In genomic region chr16:74305286-74305685, GRCh38 we compare ENCODE assay signal across 2 cellular contexts.
A peak's percentile ranks its signal among the peaks of the same experiment; 100 is the strongest.
TF ChIP-seq lines count a peak whose summit lies in the region.

No MANE protein-coding gene starts in this region.

TF ChIP-seq in HepG2, 621 proteins besides CTCF, POLR2A, EP300 and RAD21:
- TF ChIP-seq TEAD3 (CRISPR knock-in tag; optimal IDR thresholded peaks at IDR 0.05; ENCODE audit: borderline replicate concordance) (no peak), SIN3B (IDR thresholded peaks at IDR 0.05; ENCODE audit: low read length) (no peak), ZSCAN29 (CRISPR knock-in tag; conservative IDR thresholded peaks at IDR 0.05) (no peak), JUNB (CRISPR knock-in tag; IDR thresholded peaks at IDR 0.05; ENCODE audit: borderline replicate concordance) (no peak), ZNF251 (CRISPR knock-in tag; IDR thresholded peaks at IDR 0.05) (no peak), RBM22 (optimal IDR thresholded peaks at IDR 0.05; ENCODE audit: low read length) (peak; percentile 37), ARNT2 (CRISPR knock-in tag; IDR thresholded peaks at IDR 0.05; ENCODE audit: low read depth) (no peak), SNRNP70 (IDR thresholded peaks at IDR 0.05; ENCODE audit: low read depth, low read length) (no peak), ZSCAN22 (CRISPR knock-in tag; IDR thresholded peaks at IDR 0.05) (no peak), MTF2 (CRISPR knock-in tag; IDR thresholded peaks at IDR 0.05; ENCODE audit: borderline replicate concordance) (no peak), HNF4G (IDR thresholded peaks at IDR 0.05; ENCODE audit: borderline replicate concordance, low read depth, low read length) (no peak), HNF4G (CRISPR knock-in tag; IDR thresholded peaks at IDR 0.05; ENCODE audit: borderline replicate concordance, low read depth) (no peak), POLR2G (IDR thresholded peaks at IDR 0.05; ENCODE audit: low read depth, low read length) (peak; percentile 24; the same call in 1 of the 2 replicates)
- TF ChIP-seq, protein P1, sequence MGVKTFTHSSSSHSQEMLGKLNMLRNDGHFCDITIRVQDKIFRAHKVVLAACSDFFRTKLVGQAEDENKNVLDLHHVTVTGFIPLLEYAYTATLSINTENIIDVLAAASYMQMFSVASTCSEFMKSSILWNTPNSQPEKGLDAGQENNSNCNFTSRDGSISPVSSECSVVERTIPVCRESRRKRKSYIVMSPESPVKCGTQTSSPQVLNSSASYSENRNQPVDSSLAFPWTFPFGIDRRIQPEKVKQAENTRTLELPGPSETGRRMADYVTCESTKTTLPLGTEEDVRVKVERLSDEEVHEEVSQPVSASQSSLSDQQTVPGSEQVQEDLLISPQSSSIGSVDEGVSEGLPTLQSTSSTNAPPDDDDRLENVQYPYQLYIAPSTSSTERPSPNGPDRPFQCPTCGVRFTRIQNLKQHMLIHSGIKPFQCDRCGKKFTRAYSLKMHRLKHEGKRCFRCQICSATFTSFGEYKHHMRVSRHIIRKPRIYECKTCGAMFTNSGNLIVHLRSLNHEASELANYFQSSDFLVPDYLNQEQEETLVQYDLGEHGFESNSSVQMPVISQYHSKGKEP (CRISPR knock-in tag; IDR thresholded peaks at IDR 0.05), result no peak
- TF ChIP-seq, protein P2, sequence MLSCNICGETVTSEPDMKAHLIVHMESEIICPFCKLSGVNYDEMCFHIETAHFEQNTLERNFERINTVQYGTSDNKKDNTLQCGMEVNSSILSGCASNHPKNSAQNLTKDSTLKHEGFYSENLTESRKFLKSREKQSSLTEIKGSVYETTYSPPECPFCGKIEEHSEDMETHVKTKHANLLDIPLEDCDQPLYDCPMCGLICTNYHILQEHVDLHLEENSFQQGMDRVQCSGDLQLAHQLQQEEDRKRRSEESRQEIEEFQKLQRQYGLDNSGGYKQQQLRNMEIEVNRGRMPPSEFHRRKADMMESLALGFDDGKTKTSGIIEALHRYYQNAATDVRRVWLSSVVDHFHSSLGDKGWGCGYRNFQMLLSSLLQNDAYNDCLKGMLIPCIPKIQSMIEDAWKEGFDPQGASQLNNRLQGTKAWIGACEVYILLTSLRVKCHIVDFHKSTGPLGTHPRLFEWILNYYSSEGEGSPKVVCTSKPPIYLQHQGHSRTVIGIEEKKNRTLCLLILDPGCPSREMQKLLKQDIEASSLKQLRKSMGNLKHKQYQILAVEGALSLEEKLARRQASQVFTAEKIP (CRISPR knock-in tag; IDR thresholded peaks at IDR 0.05; ENCODE audit: borderline replicate concordance), result no peak
- TF ChIP-seq, protein P3, sequence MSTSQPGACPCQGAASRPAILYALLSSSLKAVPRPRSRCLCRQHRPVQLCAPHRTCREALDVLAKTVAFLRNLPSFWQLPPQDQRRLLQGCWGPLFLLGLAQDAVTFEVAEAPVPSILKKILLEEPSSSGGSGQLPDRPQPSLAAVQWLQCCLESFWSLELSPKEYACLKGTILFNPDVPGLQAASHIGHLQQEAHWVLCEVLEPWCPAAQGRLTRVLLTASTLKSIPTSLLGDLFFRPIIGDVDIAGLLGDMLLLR (CRISPR knock-in tag; IDR thresholded peaks at IDR 0.05), result no peak
TF ChIP-seq in HepG2: peak in this region for 2.

TF ChIP-seq in H1, 55 proteins besides CTCF, POLR2A, EP300 and RAD21:
- TF ChIP-seq BCL11A (IDR thresholded peaks at IDR 0.05; ENCODE audit: low read depth in 2 of 2, low read length in 2 of 2) (no peak), POLR2AphosphoS5 (IDR thresholded peaks at IDR 0.05; ENCODE audit: low read depth, low read length) (peak; percentile 50; the same call in 1 of the 2 replicates)
TF ChIP-seq in H1: peak in this region for 1.
